In the genomic region with DNA sequence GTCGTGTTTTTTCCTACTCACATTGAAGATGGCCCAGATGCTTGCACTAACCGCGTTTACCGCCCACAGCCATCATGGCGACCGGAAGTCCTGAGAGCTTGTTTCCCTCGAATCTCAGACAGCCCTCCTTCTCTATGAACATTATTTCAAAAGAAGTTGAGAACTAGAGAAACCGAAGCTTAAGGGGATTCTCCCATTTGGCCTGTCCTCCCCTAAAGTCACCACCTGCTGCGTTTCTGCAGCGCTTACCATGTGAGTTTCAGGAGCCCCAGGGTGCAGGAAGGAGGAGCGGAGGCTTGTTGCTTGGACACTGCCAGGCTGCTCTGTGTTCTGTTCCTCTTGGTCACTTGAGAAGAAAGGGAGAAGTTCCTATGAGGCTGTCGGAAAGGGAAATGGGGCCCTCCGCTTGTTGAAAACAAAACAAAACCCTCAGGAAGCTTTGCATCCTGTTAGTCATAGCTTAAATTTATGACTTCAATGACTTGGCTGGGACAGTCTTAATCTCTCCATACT, we compare ENCODE assay signal across 8 cellular contexts. TPM values are rescaled to one million over a fixed set of nuclear protein-coding genes. Genes with fewer than 3 reads are reported as not detected.
DNase-seq lines count a peak whose midpoint lies in the region; ATAC-seq and TF ChIP-seq lines count a peak whose summit lies in the region.

No MANE protein-coding gene starts in this region.

- peak; percentile 60 for TF ChIP-seq POLR2A in GM18951 (IDR thresholded peaks at IDR 0.05; ENCODE audit: extremely low read depth, insufficient read depth, insufficient read length)

- in situ Hi-C loops in GM18951 (cut with MboI; ENCODE audit: low sequenced_read_pairs, unreplicated experiment), result loop anchor here (25.0 kb wide), 1 partner anchor 287 kb away; no protein-coding TSS in a partner anchor
- in situ Hi-C loops in KBM-7 (cut with MboI; ENCODE audit: low pct_unique_long_range_greater_than_20kb, low sequenced_read_pairs), result no loop called here
- in situ Hi-C loops in GM23248 (cut with MboI), result no loop called here

- no peaks in the 10 kb centered on the region for H3K4me1 ChIP-seq in GM23248 (ENCODE audit: insufficient read depth)

- peaks cover 19% of the 10 kb centered on the region for H3K79me2 ChIP-seq in GM23248 (ENCODE audit: insufficient read depth)

- WGBS in GM23248 (ENCODE audit: low coverage in 1 of 2, low lambda C conversion rate in 2 of 2, missing lambda C conversion rate in 2 of 2), 2 experiments, result 91 to 92% methylated on average over 13 of the region's 13 CpGs

- no peaks in the 10 kb centered on the region for H3K9me3 ChIP-seq in GM23248 (ENCODE audit: low read depth)

- H3K9me2 ChIP-seq in GM23248 (ENCODE audit: insufficient read depth), result no peaks in the 10 kb centered on the region

- H3K27ac ChIP-seq in GM23248, result no peak overlapping the region

- no peak overlapping the region for H2AFZ ChIP-seq in GM23248

- H3K27me3 ChIP-seq in GM23248 (replicated peaks; ENCODE audit: insufficient read depth), result no peaks in the 10 kb centered on the region

- no peaks in the 10 kb centered on the region for H3K9me3 Mint-ChIP-seq in type B pancreatic cell

- H3K4me3 ChIP-seq in GM23248, result no peak overlapping the region

- H3K27me3 Mint-ChIP-seq in type B pancreatic cell, result no peaks in the 10 kb centered on the region

- DNase-seq in KBM-7 (peak; percentile 96), Right ventricle myocardium inferior (ENCODE audit: missing footprints) (peak; percentile 83), type B pancreatic cell (ENCODE audit: extremely low spot score, unreplicated experiment) (no peak), GM23248 (no peak)
- DNase-seq in activated CD8-positive, alpha-beta memory T cell treated with anti-CD3 and anti-CD28 coated beads for 4 hours (ENCODE audit: low read depth in 2 of 2), result peak; percentile 40 to 47
- DNase-seq in stimulated activated CD4-positive, alpha-beta T cell treated with anti-CD3 and anti-CD28 coated beads, Interleukin-4, amount 100 ng/mL, for 24 hours, result peak; percentile 82

- peaks cover 15% of the 10 kb centered on the region for H3K4me1 Mint-ChIP-seq in type B pancreatic cell (ENCODE audit: unreplicated experiment)

- H3K27ac Mint-ChIP-seq in type B pancreatic cell, result no peak overlapping the region

- H3K4me3 Mint-ChIP-seq in type B pancreatic cell, result no peak overlapping the region

- no peak overlapping the region for H3K9ac ChIP-seq in GM23248

- peak; percentile 83 for ATAC-seq in Right ventricle myocardium inferior
- ATAC-seq in HG03139 (IDR thresholded peaks at IDR 0.05; ENCODE audit: unreplicated experiment), result no peak

- no peaks in the 10 kb centered on the region for H4K20me1 ChIP-seq in GM23248 (ENCODE audit: insufficient read depth)

- no peaks in the 10 kb centered on the region for H3K36me3 ChIP-seq in GM23248 (ENCODE audit: low read depth)

- TF ChIP-seq CTCF in type B pancreatic cell (conservative IDR thresholded peaks at IDR 0.05), result no peak

- H3F3A ChIP-seq in GM23248 (ENCODE audit: insufficient read depth), result no peaks in the 10 kb centered on the region

- peaks cover 12% of the 10 kb centered on the region for H3K36me3 Mint-ChIP-seq in type B pancreatic cell

- no peak overlapping the region for H3K4me2 ChIP-seq in GM23248 (ENCODE audit: unreplicated experiment)

- intact Hi-C loops in Right ventricle myocardium inferior (cut with DNase I), result loop anchor here (10.0 kb wide), 1 partner anchor 45 kb away; no protein-coding TSS in a partner anchor

RNA-seq across cellular contexts. Expression of a gene that starts 6.2 kb away (rescaled TPM):
- total RNA-seq in Right ventricle myocardium inferior, result 34.5 TPM
- total RNA-seq in type B pancreatic cell (ENCODE audit: low replicate concordance), result 21.9 and 50.4 TPM in 2 replicates
- total RNA-seq in GM23248 (2014; rRNA removed; shearing (Covaris generic)), result 12.9 and 24.2 TPM in 2 replicates
- 6.3 and 6.6 TPM in 2 replicates for polyA plus RNA-seq in GM23248 (2016; fragmentation: Nextera tagmentation; extraction: Ambion mirVana)

RNA-seq across cellular contexts. Expression of a gene that starts 20.3 kb away (rescaled TPM):
- total RNA-seq in Right ventricle myocardium inferior (0.78 TPM), type B pancreatic cell (ENCODE audit: low replicate concordance) (1.5 and 7.4 TPM in 2 replicates)
- 0.13 and 0.22 TPM in 2 replicates for total RNA-seq in GM23248 (2014; rRNA removed; shearing (Covaris generic))
- not detected in 2 replicates for polyA plus RNA-seq in GM23248 (2016; fragmentation: Nextera tagmentation; extraction: Ambion mirVana)

Comparison
In these comparisons a context has a peak if more than half of its experiments do, and no peak if none do; other contexts are left out.
1. DNase-seq: peak in KBM-7 (single experiment), activated CD8-positive, alpha-beta memory T cell treated with anti-CD3 and anti-CD28 coated beads for 4 hours (2 of 2), Right ventricle myocardium inferior (single experiment) and stimulated activated CD4-positive, alpha-beta T cell treated with anti-CD3 and anti-CD28 coated beads, Interleukin-4, amount 100 ng/mL, for 24 hours (single experiment); none in type B pancreatic cell (single experiment) and GM23248 (single experiment).